8 cellular contexts compared by ENCODE assay signal in the genomic region with DNA sequence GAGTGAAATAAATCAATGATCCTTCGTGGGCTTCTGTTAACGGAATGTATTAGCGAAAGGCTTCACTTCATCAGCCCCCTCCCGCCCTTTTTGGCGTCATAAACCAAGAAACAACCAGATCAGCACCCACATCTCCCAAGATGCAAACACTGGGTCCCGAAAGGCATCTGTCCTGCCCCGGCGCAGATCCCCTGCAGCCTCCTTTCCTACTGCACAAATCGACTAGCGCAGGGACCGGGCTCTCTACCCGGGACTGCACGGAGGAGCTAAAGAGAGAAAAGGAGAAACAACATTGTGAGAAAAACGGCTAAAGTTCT. TPM values are rescaled to one million over a fixed set of nuclear protein-coding genes. Genes with fewer than 3 reads are reported as not detected.
A peak's percentile ranks its signal among the peaks of the same experiment; 100 is the strongest.
DNase-seq lines count a peak whose midpoint lies in the region; ATAC-seq, FAIRE-seq and TF ChIP-seq lines count a peak whose summit lies in the region.

No MANE protein-coding gene starts in this region.

- peak overlapping the region; percentile 97 for H3K4me2 ChIP-seq in astrocyte (ENCODE audit: low read length)

- no peaks in the 10 kb centered on the region for H4K20me1 ChIP-seq in astrocyte (ENCODE audit: insufficient read depth, low read length)

- no peak for FAIRE-seq in astrocyte (lab: Jason Lieb, UNC)

- no peaks in the 10 kb centered on the region for H3K79me2 ChIP-seq in astrocyte (ENCODE audit: insufficient read depth, low read length)

- H3K27ac ChIP-seq in astrocyte (ENCODE audit: low read depth, low read length) (peak overlapping the region; percentile 66), tibial artery (peak overlapping the region; percentile 90 to 97)

- POLR2A ChIA-PET in GM10248 (lab: Yijun Ruan, JAX) = interaction anchor here (0.6 to 1.4 kb wide), 4 partner anchors 11 to 43 kb away, joined by 3 to 4 read pairs (median 3); no protein-coding TSS in a partner anchor

- H3K4me3 ChIP-seq in astrocyte (ENCODE audit: insufficient read depth, low read depth, low read length) = peak overlapping the region; percentile 95
- peak overlapping the region; percentile 97 to 99 for H3K4me3 ChIP-seq in tibial artery

- H3K9me3 Mint-ChIP-seq in activated T-cell treated with anti-CD3 and anti-CD28 coated beads, Interleukin-2, amount 50 U/mL, for 72 hours = no peaks in the 10 kb centered on the region
- H3K9me3 Mint-ChIP-seq in astrocyte (ENCODE audit: unreplicated experiment) = no peaks in the 10 kb centered on the region

- no peaks in the 10 kb centered on the region for H3K36me3 ChIP-seq in astrocyte (ENCODE audit: insufficient read depth, low read length)
- H3K36me3 ChIP-seq in tibial artery = no peaks in the 10 kb centered on the region

- H3K4me1 ChIP-seq in astrocyte (ENCODE audit: insufficient read depth, low read length) (no peaks in the 10 kb centered on the region), tibial artery (peaks cover 0 to 19% (median 14%) of the 10 kb centered on the region in 4 donors)

- H3K27me3 ChIP-seq in astrocyte (ENCODE audit: insufficient read depth, low read length) (no peaks in the 10 kb centered on the region), tibial artery (no peaks in the 10 kb centered on the region)

- no peak for DNase-seq in activated T-cell treated with anti-CD3 and anti-CD28 coated beads, Interleukin-2, amount 50 U/mL, for 72 hours
- DNase-seq in activated T-cell treated with anti-CD3 and anti-CD28 coated beads, Interleukin-2, amount 50 U/mL, for 1 hour = no peak
- no peak for DNase-seq in astrocyte (ENCODE audit: low read depth)
- no peak for DNase-seq in left colon
- no peak for DNase-seq in tibial artery
- DNase-seq in GM10248 (ENCODE audit: extremely low spot score) = no peak
- no peak for DNase-seq in DMS153 treated with DMSO at 0.1 percent for 48 hours (lab: John Stamatoyannopoulos, UW; ENCODE audit: unreplicated experiment)

- no peaks in the 10 kb centered on the region for H3K9me3 ChIP-seq in astrocyte (ENCODE audit: insufficient read depth, low read depth, low read length)
- no peaks in the 10 kb centered on the region for H3K9me3 ChIP-seq in tibial artery

- CTCF ChIA-PET in GM10248 (lab: Yijun Ruan, JAX) = interaction anchor here (0.8 to 1.4 kb wide), 4 partner anchors 9 to 192 kb away, joined by 3 to 6 read pairs (median 4); no protein-coding TSS in a partner anchor

- H2AFZ ChIP-seq in astrocyte (ENCODE audit: low read depth, low read length) = peak overlapping the region; percentile 98

- peak overlapping the region; percentile 93 for H3K9ac ChIP-seq in astrocyte (ENCODE audit: low read length)

- TF ChIP-seq CTCF in astrocyte (IDR thresholded peaks at IDR 0.05; ENCODE audit: insufficient read depth, low read depth, low read length) (no peak), tibial artery (IDR thresholded peaks at IDR 0.05) (no peak), GM10248 (IDR thresholded peaks at IDR 0.05; ENCODE audit: control extremely low read depth, extremely low read depth, low read depth, missing control alignments) (no peak)

- H3K4me3 Mint-ChIP-seq in activated T-cell treated with anti-CD3 and anti-CD28 coated beads, Interleukin-2, amount 50 U/mL, for 72 hours = peak overlapping the region; percentile 93 to 98
- peak overlapping the region; percentile 99 for H3K4me3 Mint-ChIP-seq in astrocyte (ENCODE audit: unreplicated experiment)

- H3K27ac Mint-ChIP-seq in activated T-cell treated with anti-CD3 and anti-CD28 coated beads, Interleukin-2, amount 50 U/mL, for 72 hours = peak overlapping the region; percentile 90
- H3K27ac Mint-ChIP-seq in astrocyte (ENCODE audit: unreplicated experiment) = peak overlapping the region; percentile 91

- no peak for ATAC-seq in activated T-cell treated with anti-CD3 and anti-CD28 coated beads, Interleukin-2, amount 50 U/mL, for 72 hours (replicated peaks in 1 of 2)
- ATAC-seq in HG03196 (IDR thresholded peaks at IDR 0.05; ENCODE audit: unreplicated experiment) (peak; percentile 17), left colon (peak; percentile 21)

- no peaks in the 10 kb centered on the region for H3K27me3 Mint-ChIP-seq in activated T-cell treated with anti-CD3 and anti-CD28 coated beads, Interleukin-2, amount 50 U/mL, for 72 hours (ENCODE audit: low read depth)
- peaks cover under 1% of the 10 kb centered on the region for H3K27me3 Mint-ChIP-seq in astrocyte (ENCODE audit: low read depth, unreplicated experiment)

- intact Hi-C loops in left colon (cut with DNase I, micrococcal nuclease) = loop anchor here in 1 of 2 donors (5.0 kb wide), 1 partner anchor 255 kb away; a partner anchor contains a TSS
- intact Hi-C loops in tibial artery (cut with DNase I; ENCODE audit: low total_unique reads) = loop anchor here (5.0 kb wide), 1 partner anchor 255 kb away; a partner anchor contains a TSS

- peaks cover 28% of the 10 kb centered on the region for H3K4me1 Mint-ChIP-seq in activated T-cell treated with anti-CD3 and anti-CD28 coated beads, Interleukin-2, amount 50 U/mL, for 72 hours (ENCODE audit: low read depth)
- H3K4me1 Mint-ChIP-seq in astrocyte (ENCODE audit: low read depth, unreplicated experiment) = peaks cover 7% of the 10 kb centered on the region

- H3K36me3 Mint-ChIP-seq in activated T-cell treated with anti-CD3 and anti-CD28 coated beads, Interleukin-2, amount 50 U/mL, for 72 hours (ENCODE audit: insufficient read depth in 2 of 2) = peaks cover 5 to 10% of the 10 kb centered on the region in 2 donors
- no peaks in the 10 kb centered on the region for H3K36me3 Mint-ChIP-seq in astrocyte (ENCODE audit: low read depth, unreplicated experiment)

RNA-seq across cellular contexts. Expression of a gene that starts 0.6 kb away (rescaled TPM):
- total RNA-seq in activated T-cell treated with anti-CD3 and anti-CD28 coated beads, Interleukin-2, amount 50 U/mL, for 72 hours = 10 to 100 TPM; 11.4 to 12.6 TPM
- 8.4 and 10.0 TPM in 2 replicates for total RNA-seq in astrocyte
- 10 to 100 TPM; 54.4 to 68.4 TPM for total RNA-seq in left colon

Comparison
In these comparisons a context has a peak if more than half of its experiments do, and no peak if none do; other contexts are left out.
1. ATAC-seq: peak in HG03196 (single experiment) and left colon (single experiment); none in activated T-cell treated with anti-CD3 and anti-CD28 coated beads, Interleukin-2, amount 50 U/mL, for 72 hours (0 of 2).